11 cellular contexts compared by ENCODE assay signal in genomic region chr2:161415467-161416293, GRCh38. TPM values are rescaled to one million over a fixed set of nuclear protein-coding genes. Genes with fewer than 3 reads are reported as not detected.
DNase-seq lines count a peak whose midpoint lies in the region; ATAC-seq and TF ChIP-seq lines count a peak whose summit lies in the region.
"Had no signal": no experiment of that assay in that cellular context is flagged by ENCODE, and none has a peak within 500 bp of the region (broad histone marks: within the 10 kb centered on the region; RNA-seq: fewer than 3 reads in every experiment).

No MANE protein-coding gene starts in this region.

- peak overlapping the region; percentile 61 for H3K4me3 Mint-ChIP-seq in activated naive CD4-positive, alpha-beta T cell treated with anti-CD3 and anti-CD28 coated beads, Interleukin-2, amount 10 ng/mL, durations not matched to agents 7 days and 5 days
- H3K4me3 Mint-ChIP-seq in endothelial cell (ENCODE audit: unreplicated experiment), result peak overlapping the region; percentile 91

- peaks cover 23% of the 10 kb centered on the region for H3K36me3 Mint-ChIP-seq in activated naive CD4-positive, alpha-beta T cell treated with anti-CD3 and anti-CD28 coated beads, Interleukin-2, amount 10 ng/mL, durations not matched to agents 7 days and 5 days
- H3K36me3 Mint-ChIP-seq in endothelial cell (ENCODE audit: low read depth, unreplicated experiment), result peaks cover 4% of the 10 kb centered on the region

- H3K9me3 ChIP-seq in OCI-LY3 (ENCODE audit: insufficient read depth, low read length) (no peaks in the 10 kb centered on the region), stomach smooth muscle (ENCODE audit: control insufficient read depth in 2 of 2, low read length in 2 of 2) (no peaks in the 10 kb centered on the region)

- H3K27me3 ChIP-seq in OCI-LY3 (ENCODE audit: low read depth, low read length) (peaks cover 29% of the 10 kb centered on the region), stomach smooth muscle (ENCODE audit: control insufficient read depth in 1 of 2, insufficient read depth in 2 of 2, low read length in 2 of 2) (peaks cover 51 to 69% of the 10 kb centered on the region in 2 donors)

- H3K9me3 Mint-ChIP-seq in activated naive CD4-positive, alpha-beta T cell treated with anti-CD3 and anti-CD28 coated beads, Interleukin-2, amount 10 ng/mL, durations not matched to agents 7 days and 5 days, result no peaks in the 10 kb centered on the region
- H3K9me3 Mint-ChIP-seq in endothelial cell (ENCODE audit: unreplicated experiment), result no peaks in the 10 kb centered on the region

- H3K36me3 ChIP-seq in OCI-LY3 (replicated peaks; ENCODE audit: low read depth, low read length), result peaks cover 10% of the 10 kb centered on the region
- H3K36me3 ChIP-seq in stomach smooth muscle (ENCODE audit: control insufficient read depth in 2 of 2, insufficient read depth in 2 of 2, low read length in 2 of 2), result no peaks in the 10 kb centered on the region

- DNase-seq in activated naive CD4-positive, alpha-beta T cell treated with anti-CD3 and anti-CD28 coated beads, Interleukin-2, amount 10 ng/mL, durations not matched to agents 7 days and 5 days, result no peak
- no peak for DNase-seq in activated naive CD4-positive, alpha-beta T cell treated with Interleukin-2 at 50 U/mL for 16 hours
- DNase-seq in endothelial cell (ENCODE audit: low spot score) (no peak), NCI-H1048 (lab: John Stamatoyannopoulos, UW) (no peak)
- DNase-seq: NCI-H2171 had no signal

- CTCF ChIA-PET in activated naive CD4-positive, alpha-beta T cell treated with anti-CD3 and anti-CD28 coated beads, Interleukin-2, amount 10 ng/mL, durations not matched to agents 7 days and 5 days (lab: Charles Lee), result interaction anchor here (1.2 kb wide), 1 partner anchor 10 kb away, joined by 3 read pairs; no protein-coding TSS in a partner anchor

- H3K79me2 ChIP-seq in OCI-LY3 (ENCODE audit: low read length), result no peaks in the 10 kb centered on the region

- no peak overlapping the region for H3K27ac ChIP-seq in OCI-LY3 (ENCODE audit: low read length)
- no peak overlapping the region for H3K27ac ChIP-seq in stomach smooth muscle (ENCODE audit: low read length)
- H3K27ac ChIP-seq: epithelial cell of prostate had no signal

- H3K4me2 ChIP-seq in OCI-LY3 (ENCODE audit: low read length), result peak overlapping the region; percentile 91

- H4K20me1 ChIP-seq in OCI-LY3 (ENCODE audit: insufficient read depth, low read length), result no peaks in the 10 kb centered on the region

- H3K4me1 ChIP-seq in OCI-LY3 (ENCODE audit: low read length) (peaks cover 6% of the 10 kb centered on the region), stomach smooth muscle (ENCODE audit: control insufficient read depth, insufficient read depth, low read length) (peaks cover 33% of the 10 kb centered on the region)

- H3K4me3 ChIP-seq in OCI-LY3 (ENCODE audit: low read length) (peak overlapping the region; percentile 73), stomach smooth muscle (ENCODE audit: low read length in 2 of 2) (peak overlapping the region; percentile 18 to 71)

- H3K4me1 Mint-ChIP-seq in activated naive CD4-positive, alpha-beta T cell treated with anti-CD3 and anti-CD28 coated beads, Interleukin-2, amount 10 ng/mL, durations not matched to agents 7 days and 5 days, result peaks cover 59% of the 10 kb centered on the region
- peaks cover 45% of the 10 kb centered on the region for H3K4me1 Mint-ChIP-seq in endothelial cell (ENCODE audit: unreplicated experiment)

- H3K27ac Mint-ChIP-seq in activated naive CD4-positive, alpha-beta T cell treated with anti-CD3 and anti-CD28 coated beads, Interleukin-2, amount 10 ng/mL, durations not matched to agents 7 days and 5 days, result no peak overlapping the region
- no peak overlapping the region for H3K27ac Mint-ChIP-seq in endothelial cell (ENCODE audit: unreplicated experiment)

- no peak overlapping the region for H3K9ac ChIP-seq in OCI-LY3 (ENCODE audit: low read length)
- H3K9ac ChIP-seq in stomach smooth muscle (ENCODE audit: low read length in 2 of 2), result no peak overlapping the region

- no peak for TF ChIP-seq CTCF in OCI-LY3 (IDR thresholded peaks at IDR 0.05; ENCODE audit: low read depth, low read length)
- no peak for TF ChIP-seq CTCF in endothelial cell (IDR thresholded peaks at IDR 0.05; ENCODE audit: unreplicated experiment)

- ATAC-seq in HG02938 (IDR thresholded peaks at IDR 0.05; ENCODE audit: unreplicated experiment) (no peak), HG02623 (IDR thresholded peaks at IDR 0.05; ENCODE audit: unreplicated experiment) (no peak)

- H3K27me3 Mint-ChIP-seq in activated naive CD4-positive, alpha-beta T cell treated with anti-CD3 and anti-CD28 coated beads, Interleukin-2, amount 10 ng/mL, durations not matched to agents 7 days and 5 days, result peaks cover 69% of the 10 kb centered on the region
- peaks cover 43% of the 10 kb centered on the region for H3K27me3 Mint-ChIP-seq in endothelial cell (ENCODE audit: unreplicated experiment)

- H2AFZ ChIP-seq in OCI-LY3 (ENCODE audit: low read depth, low read length), result no peak overlapping the region

RNA-seq across cellular contexts. Expression of gene TBR1, which starts 0.4 kb away (rescaled TPM):
- total RNA-seq in endothelial cell (ENCODE audit: unreplicated experiment), result 0.08 TPM
- total RNA-seq: posterior vena cava had no signal
